ENCODE assay signal across 20 cellular contexts in the genomic region with DNA sequence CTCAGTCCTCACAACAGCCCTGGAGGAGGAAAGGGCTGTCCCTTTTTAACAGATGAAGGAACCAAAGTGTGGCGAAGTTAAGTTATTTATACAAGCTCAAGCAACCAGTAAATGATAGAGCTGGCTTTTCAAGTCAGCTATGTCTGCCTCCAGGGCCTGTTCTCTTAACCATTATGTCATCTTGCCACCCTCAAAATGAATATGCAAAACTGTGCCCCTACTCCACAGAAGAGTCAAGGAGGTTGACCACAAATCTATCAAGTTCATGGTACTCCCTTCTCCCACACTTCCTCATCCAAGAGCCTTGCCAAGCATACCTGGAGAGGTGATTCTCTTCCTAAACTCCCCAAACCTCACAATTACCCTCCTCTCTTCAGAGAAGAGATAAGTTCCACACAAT.
"Had no signal": no experiment of that assay in that cellular context is flagged by ENCODE, and none has a peak within 500 bp of the region (broad histone marks: within the 10 kb centered on the region; RNA-seq: fewer than 3 reads in every experiment).

No MANE protein-coding gene starts in this region.

- H3K27me3 ChIP-seq: adrenal gland, esophagus squamous epithelium, ovary, right lobe of liver, stomach, testis, upper lobe of left lung had no signal

- ATAC-seq: activated naive CD4-positive, alpha-beta T cell treated with anti-CD3 and anti-CD28 coated beads, Interleukin-2, amount 50 U/mL, for 72 hours; naive thymus-derived CD8-positive, alpha-beta T cell; right lobe of liver had no signal

- DNase-seq: activated CD4-positive, alpha-beta T cell treated with anti-CD3 and anti-CD28 coated beads, Interleukin-2, amount 50 U/mL, for 4 hours; activated CD4-positive, CD25-positive, alpha-beta regulatory T cell treated with anti-CD3 and anti-CD28 coated beads, Interleukin-2, amount 50 U/mL, for 72 hours; activated gamma-delta T cell treated with Interleukin-2 at 50 U/mL for 16 hours; adrenal gland; cerebellar nuclear complex; effector CD8-positive, alpha-beta T cell; esophagus squamous epithelium; immature natural killer cell; naive thymus-derived CD8-positive, alpha-beta T cell; ovary; right lobe of liver; small intestine; stimulated activated CD4-positive, alpha-beta T cell treated with anti-CD3 and anti-CD28 coated beads, Interleukin-15, amount 100 ng/mL, for 24 hours; stimulated activated CD4-positive, alpha-beta T cell treated with anti-CD3 and anti-CD28 coated beads, Interleukin-2, amount 100 ng/mL, for 48 hours; stomach; T-helper 1 cell; T1000; testis had no signal

- H3K4me3 ChIP-seq: adrenal gland, esophagus squamous epithelium, ovary, right lobe of liver, stomach, testis, upper lobe of left lung had no signal

- H3K36me3 ChIP-seq: adrenal gland, esophagus squamous epithelium, ovary, right lobe of liver, stomach, upper lobe of left lung had no signal

- H3K27ac ChIP-seq: adrenal gland, esophagus squamous epithelium, ovary, right lobe of liver, stomach, testis, upper lobe of left lung had no signal

- H3K4me1 ChIP-seq: esophagus squamous epithelium, right lobe of liver, stomach, testis, upper lobe of left lung had no signal

- H3K9me3 ChIP-seq: adrenal gland, esophagus squamous epithelium, ovary, right lobe of liver, stomach, testis, upper lobe of left lung had no signal
